Comparison of ENCODE assay signal across 23 cellular contexts in the genomic region with DNA sequence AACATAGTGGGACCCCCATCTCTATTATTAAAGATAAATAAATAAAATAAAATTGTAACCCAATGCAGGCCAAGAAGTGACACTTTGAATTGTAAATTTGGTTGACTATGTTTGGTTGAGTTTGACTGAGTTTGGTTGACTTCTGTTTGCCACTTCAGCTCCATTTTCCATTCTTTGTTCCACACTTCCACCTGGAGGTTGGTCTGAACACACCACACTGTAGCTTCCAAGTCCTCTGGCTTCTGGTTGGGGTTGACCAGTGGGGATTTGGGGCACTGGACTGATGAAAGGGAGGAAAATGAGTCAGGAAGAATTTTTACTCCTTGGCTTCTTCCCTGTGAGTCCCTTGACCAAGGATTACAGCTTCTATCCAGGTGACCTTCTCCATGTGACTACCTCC.
"Had no signal": no experiment of that assay in that cellular context is flagged by ENCODE, and none has a peak within 500 bp of the region (broad histone marks: within the 10 kb centered on the region; RNA-seq: fewer than 3 reads in every experiment).

No MANE protein-coding gene starts in this region.

- H3K9me3 Mint-ChIP-seq: activated CD4-positive, alpha-beta memory T cell treated with anti-CD3 and anti-CD28 coated beads, Interleukin-2, amount 10 ng/mL, durations not matched to agents 7 days and 5 days; activated naive CD8-positive, alpha-beta T cell treated with anti-CD3 and anti-CD28 coated beads, Interleukin-2, amount 10 ng/mL, durations not matched to agents 7 days and 5 days; activated T-helper 2 cell treated with anti-CD3 and anti-CD28 coated beads, Interferon-gamma antibody, Interleukin-2, Interleukin-4, amounts not matched to agents 10 μg/mL and 5 μg/mL and 100 μg/mL, durations not matched to agents 14 hours and 24 hours and 36 hours; nephron progenitor cell had no signal

- H3K27ac Mint-ChIP-seq: activated CD4-positive, alpha-beta memory T cell treated with anti-CD3 and anti-CD28 coated beads, Interleukin-2, amount 10 ng/mL, durations not matched to agents 7 days and 5 days; activated CD8-positive, alpha-beta memory T cell treated with anti-CD3 and anti-CD28 coated beads, Interleukin-2, amount 10 ng/mL, durations not matched to agents 7 days and 5 days; activated naive CD8-positive, alpha-beta T cell treated with anti-CD3 and anti-CD28 coated beads, Interleukin-2, amount 10 ng/mL, durations not matched to agents 7 days and 5 days; activated T-helper 2 cell treated with anti-CD3 and anti-CD28 coated beads, Interferon-gamma antibody, Interleukin-2, Interleukin-4, amounts not matched to agents 10 μg/mL and 5 μg/mL and 100 μg/mL, durations not matched to agents 14 hours and 24 hours and 36 hours; nephron progenitor cell; progenitor cell of endocrine pancreas had no signal

- ATAC-seq: activated CD8-positive, alpha-beta memory T cell treated with anti-CD3 and anti-CD28 coated beads, Interleukin-2, amount 10 ng/mL, durations not matched to agents 7 days and 5 days; body of pancreas; left lung had no signal

- H3K27ac ChIP-seq: body of pancreas, epithelial cell of prostate, left lung, right atrium auricular region, skin epidermis, stomach, upper lobe of left lung had no signal

- DNase-seq: activated CD4-positive, alpha-beta memory T cell treated with anti-CD3 and anti-CD28 coated beads, Interleukin-2, amount 10 ng/mL, durations not matched to agents 7 days and 5 days; activated CD4-positive, alpha-beta T cell treated with anti-CD3 and anti-CD28 coated beads for 48 hours; activated CD4-positive, CD25-positive, alpha-beta regulatory T cell; activated CD8-positive, alpha-beta memory T cell treated with anti-CD3 and anti-CD28 coated beads, Interleukin-2, amount 10 ng/mL, durations not matched to agents 7 days and 5 days; activated naive CD4-positive, alpha-beta T cell treated with Interleukin-2 at 50 U/mL for 16 hours; activated naive CD8-positive, alpha-beta T cell treated with anti-CD3 and anti-CD28 coated beads, Interleukin-2, amount 10 ng/mL, durations not matched to agents 7 days and 5 days; amygdala; body of pancreas; foreskin melanocyte; hypothalamus; left lung; nephron progenitor cell; nucleus accumbens; stimulated activated CD4-positive, alpha-beta T cell treated with anti-CD3 and anti-CD28 coated beads, Interleukin-15, amount 100 ng/mL, for 24 hours; stimulated activated CD4-positive, alpha-beta T cell treated with anti-CD3 and anti-CD28 coated beads, Interleukin-2, amount 100 ng/mL, for 48 hours; stomach; SW 1271; upper lobe of left lung had no signal

- H3K4me1 Mint-ChIP-seq: activated CD4-positive, alpha-beta memory T cell treated with anti-CD3 and anti-CD28 coated beads, Interleukin-2, amount 10 ng/mL, durations not matched to agents 7 days and 5 days; activated CD8-positive, alpha-beta memory T cell treated with anti-CD3 and anti-CD28 coated beads, Interleukin-2, amount 10 ng/mL, durations not matched to agents 7 days and 5 days; activated naive CD8-positive, alpha-beta T cell treated with anti-CD3 and anti-CD28 coated beads, Interleukin-2, amount 10 ng/mL, durations not matched to agents 7 days and 5 days had no signal

- H3K27me3 ChIP-seq: body of pancreas, left lung, right atrium auricular region, stomach, upper lobe of left lung had no signal

- H3K4me3 ChIP-seq: body of pancreas, left lung, right atrium auricular region, skin epidermis, stomach, upper lobe of left lung had no signal

- H3K4me3 Mint-ChIP-seq: activated CD4-positive, alpha-beta memory T cell treated with anti-CD3 and anti-CD28 coated beads, Interleukin-2, amount 10 ng/mL, durations not matched to agents 7 days and 5 days; activated CD8-positive, alpha-beta memory T cell treated with anti-CD3 and anti-CD28 coated beads, Interleukin-2, amount 10 ng/mL, durations not matched to agents 7 days and 5 days; activated naive CD8-positive, alpha-beta T cell treated with anti-CD3 and anti-CD28 coated beads, Interleukin-2, amount 10 ng/mL, durations not matched to agents 7 days and 5 days; nephron progenitor cell had no signal

- H3K9me3 ChIP-seq: body of pancreas, left lung, right atrium auricular region, stomach, upper lobe of left lung had no signal

- H3K36me3 ChIP-seq: left lung, right atrium auricular region, stomach, upper lobe of left lung had no signal

- H3K36me3 Mint-ChIP-seq: activated CD8-positive, alpha-beta memory T cell treated with anti-CD3 and anti-CD28 coated beads, Interleukin-2, amount 10 ng/mL, durations not matched to agents 7 days and 5 days; activated naive CD8-positive, alpha-beta T cell treated with anti-CD3 and anti-CD28 coated beads, Interleukin-2, amount 10 ng/mL, durations not matched to agents 7 days and 5 days had no signal
